Comparison of ENCODE assay signal across 9 cellular contexts in the genomic region with DNA sequence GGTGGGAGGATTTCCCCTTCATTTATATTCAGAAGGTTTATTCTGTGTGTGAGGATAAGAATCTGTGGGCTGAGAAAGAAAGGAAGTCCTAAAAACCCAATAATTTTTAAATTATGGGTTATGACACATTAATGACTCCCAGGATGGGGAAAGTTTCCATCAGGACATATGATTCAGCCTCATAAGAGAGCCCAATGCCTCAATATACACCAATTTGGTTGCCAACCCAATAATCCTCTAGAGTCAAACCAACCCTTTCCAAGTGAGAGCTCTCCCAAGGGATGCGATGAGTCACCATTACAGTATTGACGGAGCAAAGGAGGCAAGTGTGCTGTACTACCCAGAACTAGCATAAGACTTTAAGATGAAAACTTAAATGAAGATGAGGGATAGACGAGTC.
DNase-seq lines count a peak whose midpoint lies in the region; ATAC-seq, FAIRE-seq and TF ChIP-seq lines count a peak whose summit lies in the region.
"Had no signal": no experiment of that assay in that cellular context is flagged by ENCODE, and none has a peak within 500 bp of the region (broad histone marks: within the 10 kb centered on the region; RNA-seq: fewer than 3 reads in every experiment).

No MANE protein-coding gene starts in this region.

- in situ Hi-C loops in HepG2 (cut with HindIII; ENCODE audit: extremely low pct_ligation_motif_present, low pct_unique_long_range_greater_than_20kb), result no loop called here

- no peaks in the 10 kb centered on the region; a peak in 1 of 5 replicates for H3K27me3 ChIP-seq in HepG2 (ENCODE audit: control insufficient read depth in 1 of 2, insufficient read depth in 2 of 2, low read length in 2 of 2)
- no peaks in the 10 kb centered on the region for H3K27me3 ChIP-seq in right lobe of liver
- H3K27me3 ChIP-seq in uterus, result no peaks in the 10 kb centered on the region

- H3K27ac ChIP-seq in HepG2 (ENCODE audit: extremely low read length, insufficient read depth, low read length) (no peak overlapping the region), right lobe of liver (no peak overlapping the region), SK-N-MC (no peak overlapping the region), uterus (peak overlapping the region; percentile 36 to 62)
- H3K27ac ChIP-seq: psoas muscle had no signal

- CTCF ChIA-PET in HepG2 (lab: Yijun Ruan, JAX; ENCODE audit: low intra/inter-chr PET ratio, low total read pairs), result no interaction called here

- H3K4me1 ChIP-seq in HepG2 (ENCODE audit: insufficient read depth, low read length), result peaks cover 69% of the 10 kb centered on the region
- H3K4me1 ChIP-seq in right lobe of liver, result peaks cover 0 to 22% (median 6%) of the 10 kb centered on the region in 4 donors
- peaks cover 9 to 11% of the 10 kb centered on the region in 2 donors for H3K4me1 ChIP-seq in uterus

- WGBS in HepG2 (ENCODE audit: low lambda C conversion rate), result 65% methylated on average over 3 of the region's 3 CpGs
- WGBS in right lobe of liver (ENCODE audit: insufficient coverage, low coverage, low lambda C conversion rate, missing lambda C conversion rate), result 97% methylated on average over 3 of the region's 3 CpGs

- H2AFZ ChIP-seq in HepG2 (ENCODE audit: low read length), result no peak overlapping the region

- TF ChIP-seq CTCF in HepG2 (CRISPR knock-in tag; IDR thresholded peaks at IDR 0.05), result no peak
- no peak for TF ChIP-seq CTCF in right lobe of liver (IDR thresholded peaks at IDR 0.05)
- no peak for TF ChIP-seq CTCF in fibroblast of villous mesenchyme (IDR thresholded peaks at IDR 0.05; ENCODE audit: insufficient read depth, low read depth, low read length)
- no peak for TF ChIP-seq CTCF in uterus (IDR thresholded peaks at IDR 0.05)

- H3K79me2 ChIP-seq in HepG2 (ENCODE audit: insufficient read depth, low read length), result no peaks in the 10 kb centered on the region

- FAIRE-seq in HepG2 (lab: Jason Lieb, UNC), result no peak

- H3K4me3 ChIP-seq in HepG2 (replicated peaks in 1 of 3; ENCODE audit: insufficient read depth in 1 of 3, low read depth in 2 of 3, low read length in 3 of 3) (no peak overlapping the region), right lobe of liver (no peak overlapping the region), SK-N-MC (no peak overlapping the region), fibroblast of villous mesenchyme (ENCODE audit: low read depth, low read length) (no peak overlapping the region), uterus (no peak overlapping the region)
- H3K4me3 ChIP-seq: psoas muscle had no signal

- H3K36me3 ChIP-seq in HepG2 (replicated peaks in 1 of 2; ENCODE audit: control insufficient read depth in 1 of 2, insufficient read depth in 2 of 2, low read length in 2 of 2) (no peaks in the 10 kb centered on the region), right lobe of liver (no peaks in the 10 kb centered on the region), SK-N-MC (ENCODE audit: insufficient read depth, low read length) (no peaks in the 10 kb centered on the region), uterus (no peaks in the 10 kb centered on the region)

- TF ChIP-seq EP300 in HepG2 (IDR thresholded peaks at IDR 0.05; ENCODE audit: low read depth in 2 of 2, low read length in 2 of 2) (no peak), HepG2 (CRISPR knock-in tag; IDR thresholded peaks at IDR 0.05; ENCODE audit: borderline replicate concordance) (no peak)

- H3K9me3 ChIP-seq in HepG2 (ENCODE audit: low read length) (no peaks in the 10 kb centered on the region), right lobe of liver (no peaks in the 10 kb centered on the region), SK-N-MC (ENCODE audit: low read depth, low read length) (no peaks in the 10 kb centered on the region), uterus (no peaks in the 10 kb centered on the region)
- H3K9me3 ChIP-seq: psoas muscle had no signal

- POLR2A ChIA-PET in HepG2 (lab: Yijun Ruan, JAX), result no interaction called here

- ATAC-seq in HepG2, result no peak
- no peak for ATAC-seq in right lobe of liver
- no peak for ATAC-seq in HG03108 (IDR thresholded peaks at IDR 0.05; ENCODE audit: unreplicated experiment)
- no peak for ATAC-seq in HG03175 (IDR thresholded peaks at IDR 0.05; ENCODE audit: unreplicated experiment)
- ATAC-seq: psoas muscle had no signal

- peak overlapping the region; percentile 67 for H3K4me2 ChIP-seq in HepG2 (ENCODE audit: low read depth, low read length)

- TF ChIP-seq POLR2A in HepG2 (IDR thresholded peaks at IDR 0.05; ENCODE audit: insufficient read depth in 1 of 2, low read depth in 2 of 2, low read length in 2 of 2), result no peak
- no peak for TF ChIP-seq POLR2A in right lobe of liver (IDR thresholded peaks at IDR 0.05)
- no peak for TF ChIP-seq POLR2A in uterus (IDR thresholded peaks at IDR 0.05)

- H3K9ac ChIP-seq in HepG2 (ENCODE audit: insufficient read depth, low read depth, low read length), result no peak overlapping the region
- H3K9ac ChIP-seq in SK-N-MC (ENCODE audit: insufficient read length), result no peak overlapping the region

- BruUV-seq in HepG2 (replicated peaks; lab: Mats Ljungman, UMichigan), result no TSS peak

- H4K20me1 ChIP-seq in HepG2 (ENCODE audit: insufficient read depth, low read length), result no peaks in the 10 kb centered on the region

- TF ChIP-seq RAD21 in HepG2 (CRISPR knock-in tag; IDR thresholded peaks at IDR 0.05), result no peak

- intact Hi-C loops in HepG2 (cut with micrococcal nuclease; ENCODE audit: unreplicated experiment) (loop anchor here (5.0 kb wide), 2 partner anchors 122 to 338 kb away; no protein-coding TSS in a partner anchor), right lobe of liver (cut with DNase I) (no loop called here), uterus (cut with DNase I; ENCODE audit: low total_unique reads) (no loop called here)

- DNase-seq in HepG2 (ENCODE audit: low spot score), result no peak
- DNase-seq in right lobe of liver, result no peak
- peak; percentile 82 for DNase-seq in SK-N-MC (ENCODE audit: low read depth, low spot score)
- peak; percentile 90 for DNase-seq in fibroblast of villous mesenchyme (ENCODE audit: low read depth)
- DNase-seq in uterus, result peak; percentile 54 to 82
- no peak for DNase-seq in hippocampal formation (lab: John Stamatoyannopoulos, UW)
- DNase-seq: psoas muscle had no signal

TF ChIP-seq in HepG2, 621 proteins besides CTCF, POLR2A, EP300 and RAD21:
- TF ChIP-seq BCL6 (CRISPR knock-in tag; IDR thresholded peaks at IDR 0.05) (no peak), FOSL2 (CRISPR knock-in tag; IDR thresholded peaks at IDR 0.05) (peak; percentile 58)

Comparison
In these comparisons a context has a peak if more than half of its experiments do, and no peak if none do; other contexts are left out.
1. DNase-seq: peak in SK-N-MC (single experiment), fibroblast of villous mesenchyme (single experiment) and uterus (2 of 2); none in HepG2 (single experiment), right lobe of liver (0 of 3) and hippocampal formation (0 of 2).
2. H3K27ac ChIP-seq: peak in uterus (2 of 2); none in HepG2 (single experiment), right lobe of liver (0 of 3) and SK-N-MC (single experiment).